1 cellular context compared by ENCODE assay signal in genomic region chr10:104076743-104077160, GRCh38.
TF ChIP-seq lines count a peak whose summit lies in the region.

No MANE protein-coding gene starts in this region.

TF ChIP-seq in HEK293, 187 proteins besides CTCF, POLR2A, EP300 and RAD21 (continued from another document):
- no peak for TF ChIP-seq ZBTB26 (tag by site-specific recombination; optimal IDR thresholded peaks at IDR 0.05)
- no peak for TF ChIP-seq ZNF768 (tag by site-specific recombination; IDR thresholded peaks at IDR 0.05)
- TF ChIP-seq ZNF777 (tag by site-specific recombination; IDR thresholded peaks at IDR 0.05; ENCODE audit: borderline replicate concordance), result no peak
- no peak; the same call in 1 of the 2 replicates for TF ChIP-seq MZF1 (tag by site-specific recombination; IDR thresholded peaks at IDR 0.05; ENCODE audit: borderline replicate concordance)
- no peak for TF ChIP-seq KLF8 (tag by site-specific recombination; IDR thresholded peaks at IDR 0.05)
- TF ChIP-seq ZNF23 (tag by site-specific recombination; IDR thresholded peaks at IDR 0.05; ENCODE audit: borderline replicate concordance), result no peak
- TF ChIP-seq ZNF529 (tag by site-specific recombination; IDR thresholded peaks at IDR 0.05; ENCODE audit: insufficient replicate concordance), result no peak
- TF ChIP-seq ZNF473 (tag by site-specific recombination; IDR thresholded peaks at IDR 0.05), result no peak
- no peak for TF ChIP-seq ZSCAN23 (tag by site-specific recombination; IDR thresholded peaks at IDR 0.05)
- no peak for TF ChIP-seq ZNF132 (tag by site-specific recombination; IDR thresholded peaks at IDR 0.05; ENCODE audit: borderline replicate concordance)
- no peak for TF ChIP-seq ZNF175 (tag by site-specific recombination; IDR thresholded peaks at IDR 0.05)
- TF ChIP-seq SP7 (tag by site-specific recombination; IDR thresholded peaks at IDR 0.05), result peak; percentile 88
- TF ChIP-seq ZXDB (tag by site-specific recombination; IDR thresholded peaks at IDR 0.05), result peak; percentile 58
- TF ChIP-seq, protein P1, sequence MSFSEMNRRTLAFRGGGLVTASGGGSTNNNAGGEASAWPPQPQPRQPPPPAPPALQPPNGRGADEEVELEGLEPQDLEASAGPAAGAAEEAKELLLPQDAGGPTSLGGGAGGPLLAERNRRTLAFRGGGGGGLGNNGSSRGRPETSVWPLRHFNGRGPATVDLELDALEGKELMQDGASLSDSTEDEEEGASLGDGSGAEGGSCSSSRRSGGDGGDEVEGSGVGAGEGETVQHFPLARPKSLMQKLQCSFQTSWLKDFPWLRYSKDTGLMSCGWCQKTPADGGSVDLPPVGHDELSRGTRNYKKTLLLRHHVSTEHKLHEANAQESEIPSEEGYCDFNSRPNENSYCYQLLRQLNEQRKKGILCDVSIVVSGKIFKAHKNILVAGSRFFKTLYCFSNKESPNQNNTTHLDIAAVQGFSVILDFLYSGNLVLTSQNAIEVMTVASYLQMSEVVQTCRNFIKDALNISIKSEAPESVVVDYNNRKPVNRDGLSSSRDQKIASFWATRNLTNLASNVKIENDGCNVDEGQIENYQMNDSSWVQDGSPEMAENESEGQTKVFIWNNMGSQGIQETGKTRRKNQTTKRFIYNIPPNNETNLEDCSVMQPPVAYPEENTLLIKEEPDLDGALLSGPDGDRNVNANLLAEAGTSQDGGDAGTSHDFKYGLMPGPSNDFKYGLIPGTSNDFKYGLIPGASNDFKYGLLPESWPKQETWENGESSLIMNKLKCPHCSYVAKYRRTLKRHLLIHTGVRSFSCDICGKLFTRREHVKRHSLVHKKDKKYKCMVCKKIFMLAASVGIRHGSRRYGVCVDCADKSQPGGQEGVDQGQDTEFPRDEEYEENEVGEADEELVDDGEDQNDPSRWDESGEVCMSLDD (tag by site-specific recombination; IDR thresholded peaks at IDR 0.05), result no peak
- no peak for TF ChIP-seq ZFP41 (tag by site-specific recombination; IDR thresholded peaks at IDR 0.05; ENCODE audit: borderline replicate concordance)
- no peak for TF ChIP-seq ZNF274 (IDR thresholded peaks at IDR 0.05; ENCODE audit: low read length)
- no peak for TF ChIP-seq ZNF274 (tag by site-specific recombination; IDR thresholded peaks at IDR 0.05; ENCODE audit: borderline replicate concordance)
- no peak for TF ChIP-seq SP2 (tag by site-specific recombination; IDR thresholded peaks at IDR 0.05)
- TF ChIP-seq REST (tag by site-specific recombination; IDR thresholded peaks at IDR 0.05), result no peak
- no peak for TF ChIP-seq ZNF140 (tag by site-specific recombination; IDR thresholded peaks at IDR 0.05)
- TF ChIP-seq ZNF10 (tag by site-specific recombination; IDR thresholded peaks at IDR 0.05), result no peak
- 0 out of 2 replicates have a peak, but pooled peaks have one; percentile 50 for TF ChIP-seq ZNF561 (tag by site-specific recombination; IDR thresholded peaks at IDR 0.05; ENCODE audit: borderline replicate concordance)
- TF ChIP-seq ZNF221 (tag by site-specific recombination; IDR thresholded peaks at IDR 0.05; ENCODE audit: borderline replicate concordance), result no peak
- no peak for TF ChIP-seq TCF7L2 (IDR thresholded peaks at IDR 0.05; ENCODE audit: borderline replicate concordance, low read depth, low read length)
- TF ChIP-seq SETDB1 (IDR thresholded peaks at IDR 0.05; ENCODE audit: insufficient read length, low read length), result no peak
- no peak; the same call in 1 of the 2 replicates for TF ChIP-seq PRDM4 (tag by site-specific recombination; IDR thresholded peaks at IDR 0.05)
- TF ChIP-seq ZNF16 (tag by site-specific recombination; IDR thresholded peaks at IDR 0.05; ENCODE audit: low read depth), result no peak
- no peak for TF ChIP-seq ZNF146 (tag by site-specific recombination; IDR thresholded peaks at IDR 0.05)
- no peak for TF ChIP-seq YY1 (tag by site-specific recombination; IDR thresholded peaks at IDR 0.05)
- no peak for TF ChIP-seq ZNF391 (tag by site-specific recombination; IDR thresholded peaks at IDR 0.05; ENCODE audit: borderline replicate concordance, low read depth)
- TF ChIP-seq ZNF558 (tag by site-specific recombination; IDR thresholded peaks at IDR 0.05), result no peak
- no peak for TF ChIP-seq ZNF433 (tag by site-specific recombination; IDR thresholded peaks at IDR 0.05; ENCODE audit: low read depth)
- no peak for TF ChIP-seq ZNF621 (tag by site-specific recombination; IDR thresholded peaks at IDR 0.05)
- TF ChIP-seq ZNF174 (tag by site-specific recombination; IDR thresholded peaks at IDR 0.05), result no peak
- no peak for TF ChIP-seq ZNF138 (tag by site-specific recombination; IDR thresholded peaks at IDR 0.05; ENCODE audit: borderline replicate concordance)
- TF ChIP-seq ZBTB1 (tag by site-specific recombination; IDR thresholded peaks at IDR 0.05), result no peak
- no peak for TF ChIP-seq ZNF692 (tag by site-specific recombination; IDR thresholded peaks at IDR 0.05)
- no peak for TF ChIP-seq ZNF585B (tag by site-specific recombination; IDR thresholded peaks at IDR 0.05)
- no peak for TF ChIP-seq ZNF112 (tag by site-specific recombination; IDR thresholded peaks at IDR 0.05)
- TF ChIP-seq, protein P2, sequence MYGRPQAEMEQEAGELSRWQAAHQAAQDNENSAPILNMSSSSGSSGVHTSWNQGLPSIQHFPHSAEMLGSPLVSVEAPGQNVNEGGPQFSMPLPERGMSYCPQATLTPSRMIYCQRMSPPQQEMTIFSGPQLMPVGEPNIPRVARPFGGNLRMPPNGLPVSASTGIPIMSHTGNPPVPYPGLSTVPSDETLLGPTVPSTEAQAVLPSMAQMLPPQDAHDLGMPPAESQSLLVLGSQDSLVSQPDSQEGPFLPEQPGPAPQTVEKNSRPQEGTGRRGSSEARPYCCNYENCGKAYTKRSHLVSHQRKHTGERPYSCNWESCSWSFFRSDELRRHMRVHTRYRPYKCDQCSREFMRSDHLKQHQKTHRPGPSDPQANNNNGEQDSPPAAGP (tag by site-specific recombination; IDR thresholded peaks at IDR 0.05), result no peak
- TF ChIP-seq BCL11A (tag by site-specific recombination; IDR thresholded peaks at IDR 0.05; ENCODE audit: low read depth), result peak; percentile 20; the same call in 1 of the 2 replicates
- TF ChIP-seq ZNF311 (tag by site-specific recombination; IDR thresholded peaks at IDR 0.05; ENCODE audit: borderline replicate concordance), result no peak
- TF ChIP-seq ZNF776 (tag by site-specific recombination; IDR thresholded peaks at IDR 0.05; ENCODE audit: borderline replicate concordance), result no peak
- TF ChIP-seq MEIS1 (CRISPR knock-in tag; IDR thresholded peaks at IDR 0.05; ENCODE audit: borderline replicate concordance), result no peak
- TF ChIP-seq ZNF214 (tag by site-specific recombination; IDR thresholded peaks at IDR 0.05; ENCODE audit: borderline replicate concordance), result no peak
- 0 out of 2 replicates have a peak, but pooled peaks have one; percentile 17 for TF ChIP-seq ZNF366 (tag by site-specific recombination; conservative IDR thresholded peaks at IDR 0.05)
- no peak for TF ChIP-seq ZNF362 (tag by site-specific recombination; IDR thresholded peaks at IDR 0.05)
- TF ChIP-seq HOXC10 (CRISPR knock-in tag; IDR thresholded peaks at IDR 0.05), result no peak
- no peak for TF ChIP-seq ZNF623 (tag by site-specific recombination; IDR thresholded peaks at IDR 0.05)
